ENCODE assay signal across 8 cellular contexts in genomic region chr11:111540114-111540920, GRCh38. TPM values are rescaled to one million over a fixed set of nuclear protein-coding genes. Genes with fewer than 3 reads are reported as not detected.
DNase-seq lines count a peak whose midpoint lies in the region; ATAC-seq and TF ChIP-seq lines count a peak whose summit lies in the region.

TSS of gene LAYN (plus strand) at chr11:111540720. CDS start at chr11:111540844, 124 bp downstream.

- H3K27me3 ChIP-seq in kidney epithelial cell (ENCODE audit: control insufficient read depth, insufficient read depth, low read length) (no peaks in the 10 kb centered on the region), smooth muscle cell (ENCODE audit: low read depth) (no peaks in the 10 kb centered on the region)

- H3K4me3 Mint-ChIP-seq in T-helper 17 cell: peak within 1 kb of the TSS; percentile 90

- H3K4me1 Mint-ChIP-seq in T-helper 17 cell: peaks cover 7% of the 10 kb centered on the region

- TF ChIP-seq CTCF in kidney epithelial cell (IDR thresholded peaks at IDR 0.05; ENCODE audit: insufficient read depth, low read length, poor library complexity, severe bottlenecking): no peak
- no peak for TF ChIP-seq CTCF in smooth muscle cell (IDR thresholded peaks at IDR 0.05; ENCODE audit: borderline replicate concordance, insufficient read depth, poor library complexity, severe bottlenecking)

- no peaks in the 10 kb centered on the region for H3K36me3 ChIP-seq in kidney epithelial cell (ENCODE audit: control insufficient read depth, insufficient read depth, low read length)
- no peaks in the 10 kb centered on the region for H3K36me3 ChIP-seq in smooth muscle cell (ENCODE audit: low read depth)

- H2AFZ ChIP-seq in smooth muscle cell (ENCODE audit: low read depth): peak within 1 kb of the TSS; percentile 94

- peaks cover 20% of the 10 kb centered on the region for H4K20me1 ChIP-seq in smooth muscle cell (ENCODE audit: low read depth)

- H3K4me3 ChIP-seq in kidney epithelial cell (ENCODE audit: low read depth, low read length) (peak within 1 kb of the TSS; percentile 54), smooth muscle cell (peak within 1 kb of the TSS; percentile 65)

- H3K9me3 ChIP-seq in T-helper 17 cell (ENCODE audit: control insufficient read depth, low read length, poor library complexity, severe bottlenecking) (no peaks in the 10 kb centered on the region), smooth muscle cell (replicated peaks; ENCODE audit: low read depth) (no peaks in the 10 kb centered on the region)

- peaks cover 85% of the 10 kb centered on the region for H3K27me3 Mint-ChIP-seq in T-helper 17 cell

- WGBS in smooth muscle cell (ENCODE audit: low lambda C conversion rate): 5% methylated on average over 45 of the region's 70 CpGs

- peak within 1 kb of the TSS; percentile 93 for H3K4me2 ChIP-seq in smooth muscle cell

- H3K27ac Mint-ChIP-seq in T-helper 17 cell: no peak within 1 kb of the TSS

- no peaks in the 10 kb centered on the region for H3K36me3 Mint-ChIP-seq in T-helper 17 cell (ENCODE audit: low read depth)

- H3K27ac ChIP-seq in cingulate gyrus (ENCODE audit: low read depth, low read length) (peak within 1 kb of the TSS; percentile 31), smooth muscle cell (ENCODE audit: low read depth) (peak within 1 kb of the TSS; percentile 66)

- ATAC-seq in T-helper 17 cell (peak; percentile 45), GM21447 (IDR thresholded peaks at IDR 0.05; ENCODE audit: unreplicated experiment) (no peak)

- no peaks in the 10 kb centered on the region for H3K79me2 ChIP-seq in smooth muscle cell (ENCODE audit: low read depth)

- peak within 1 kb of the TSS; percentile 63 for H3K9ac ChIP-seq in smooth muscle cell (ENCODE audit: low read depth)

- peaks cover 18% of the 10 kb centered on the region for H3K4me1 ChIP-seq in smooth muscle cell (ENCODE audit: low read depth)

- H3F3A ChIP-seq in smooth muscle cell (ENCODE audit: low read depth): no peaks in the 10 kb centered on the region

- DNase-seq in NCI-H524 (lab: John Stamatoyannopoulos, UW) (peak; percentile 50 to 53), NCI-H524 treated with DMSO at 0.1 percent for 48 hours (lab: John Stamatoyannopoulos, UW) (no peak), T-helper 17 cell (peak in 2 of 3 donors; percentile 11 to 29), kidney epithelial cell (ENCODE audit: low read depth) (no peak), smooth muscle cell (lab: John Stamatoyannopoulos, UW; ENCODE audit: unreplicated experiment) (peak; percentile 40), GM19238 (ENCODE audit: insufficient read length, low spot score) (no peak)

RNA-seq across cellular contexts. Expression of gene LAYN, which starts in this region (rescaled TPM):
- 1 to 10 TPM in 1 of 2 donors, not detected in 1; 1.4 TPM for total RNA-seq in T-helper 17 cell
- 28.7 and 29.1 TPM in 2 replicates for total RNA-seq in kidney epithelial cell
- total RNA-seq in smooth muscle cell: 61.0 and 67.4 TPM in 2 replicates
- polyA plus RNA-seq in smooth muscle cell: 52.6 and 64.5 TPM in 2 replicates

Comparison
In these comparisons a context has a peak if more than half of its experiments do, and no peak if none do; other contexts are left out.
1. RNA of gene LAYN (total RNA-seq): 61.0 to 67.4 TPM in smooth muscle cell and 28.7 to 29.1 TPM in kidney epithelial cell; 1.4 TPM in T-helper 17 cell; every median in the first group is over 10 times any median in the second.
2. DNase-seq: peak in NCI-H524 (2 of 2), T-helper 17 cell (2 of 3) and smooth muscle cell (single experiment); none in NCI-H524 treated with DMSO at 0.1 percent for 48 hours (single experiment), kidney epithelial cell (single experiment) and GM19238 (single experiment).